15 cellular contexts compared by ENCODE assay signal in the genomic region with DNA sequence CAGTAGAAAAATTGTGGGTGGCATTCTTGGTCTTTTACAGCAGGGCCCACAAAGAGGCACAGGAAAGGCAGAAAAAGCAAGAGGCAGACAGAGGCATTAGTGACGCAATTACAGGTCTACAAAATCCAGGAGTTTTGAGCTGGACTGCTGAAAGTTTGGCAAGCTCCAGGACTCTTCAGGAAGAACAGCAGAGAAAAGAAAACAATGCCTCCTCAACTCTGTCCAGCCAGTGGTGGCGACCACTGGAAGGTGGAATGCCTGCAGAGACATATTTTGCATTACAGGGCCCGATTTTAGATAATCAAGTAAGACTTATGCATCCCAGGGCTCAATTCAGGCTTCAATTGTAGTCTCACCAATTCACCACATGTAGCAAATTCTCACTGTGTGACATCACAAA. TPM values are rescaled to one million over a fixed set of nuclear protein-coding genes. Genes with fewer than 3 reads are reported as not detected.
"Had no signal": no experiment of that assay in that cellular context is flagged by ENCODE, and none has a peak within 500 bp of the region (broad histone marks: within the 10 kb centered on the region; RNA-seq: fewer than 3 reads in every experiment).

No MANE protein-coding gene starts in this region.

RNA-seq across cellular contexts. Expression of a gene that starts 23.5 kb away (rescaled TPM):
- total RNA-seq: stomach, subcutaneous adipose tissue, suprapubic skin, temporal lobe, thoracic aorta, thyroid gland, tibial nerve, transverse colon, upper lobe of left lung, upper lobe of right lung, ureter, urinary bladder, uterus, vagina had no signal
- polyA plus RNA-seq: stomach, thymus, urinary bladder had no signal
